25 cellular contexts compared by ENCODE assay signal in the genomic region with DNA sequence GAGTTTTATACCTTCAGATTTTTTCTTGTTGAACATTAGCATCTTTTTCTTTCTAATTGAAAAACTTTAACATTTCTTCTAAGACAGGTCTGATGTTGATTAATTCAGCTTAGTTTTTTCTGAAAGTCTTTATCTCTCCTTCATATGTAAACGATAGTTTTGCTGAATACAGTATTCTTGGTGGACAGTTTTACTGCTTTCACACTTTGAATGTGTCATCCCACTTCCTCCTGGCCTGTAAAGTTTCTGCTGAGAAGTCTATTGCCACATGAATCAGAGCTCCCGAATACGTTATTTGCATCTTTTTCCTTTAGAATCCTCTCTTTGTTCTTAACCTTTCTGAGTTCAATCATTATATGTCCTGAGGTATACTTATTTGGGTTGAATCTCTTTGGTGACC.
DNase-seq lines count a peak whose midpoint lies in the region; ATAC-seq, FAIRE-seq and TF ChIP-seq lines count a peak whose summit lies in the region.
"Had no signal": no experiment of that assay in that cellular context is flagged by ENCODE, and none has a peak within 500 bp of the region (broad histone marks: within the 10 kb centered on the region; RNA-seq: fewer than 3 reads in every experiment).

No MANE protein-coding gene starts in this region.

- no peak overlapping the region for H3K4me2 ChIP-seq in mammary epithelial cell (ENCODE audit: insufficient read depth, low read depth, low read length)
- no peak overlapping the region for H3K4me2 ChIP-seq in neural progenitor cell
- H3K4me2 ChIP-seq: A549; BLaER1 treated with 17β-estradiol and CSF1 and Interleukin-3, amounts not matched to agents 10 nM and 100 nM had no signal

- peaks cover 82% of the 10 kb centered on the region for H3K27me3 Mint-ChIP-seq in MCF 10A (ENCODE audit: insufficient read depth, unreplicated experiment)
- H3K27me3 Mint-ChIP-seq in neural progenitor cell (ENCODE audit: insufficient read depth, low read depth), result no peaks in the 10 kb centered on the region

- WGBS in mammary epithelial cell (ENCODE audit: low coverage, missing lambda C conversion rate), result 88% methylated on average over 3 of the region's 3 CpGs
- whole genome bisulfite sequencing in pancreas, 2 donors, result 61 to 74% methylated on average over 3 of the region's 3 CpGs

- H2AFZ ChIP-seq in mammary epithelial cell (ENCODE audit: low read depth, low read length), result no peak overlapping the region
- H2AFZ ChIP-seq in neural progenitor cell (replicated peaks), result no peak overlapping the region

- dilution Hi-C loops in mammary epithelial cell (cut with HindIII; ENCODE audit: low sequenced_read_pairs), result no loop called here

- H3K4me1 Mint-ChIP-seq in MCF 10A (ENCODE audit: insufficient read depth, unreplicated experiment) (no peaks in the 10 kb centered on the region), neural progenitor cell (no peaks in the 10 kb centered on the region)
- H3K4me1 Mint-ChIP-seq: CD4-positive, alpha-beta memory T cell had no signal

- intact Hi-C loops in mammary epithelial cell (cut with micrococcal nuclease) (loop anchor here (2.0 to 10.0 kb wide), 4 partner anchors 168 to 782 kb away; no protein-coding TSS in a partner anchor), MCF 10A (cut with micrococcal nuclease) (loop anchor here (2.0 kb wide), 2 partner anchors 782 to 1138 kb away; no protein-coding TSS in a partner anchor), pancreas (cut with DNase I) (no loop called here)

- ATAC-seq in pancreas, result no peak
- ATAC-seq: A549, HCT116 had no signal

- H3K27ac Mint-ChIP-seq in MCF 10A (ENCODE audit: low read depth, unreplicated experiment) (no peak overlapping the region), neural progenitor cell (no peak overlapping the region)
- H3K27ac Mint-ChIP-seq: CD4-positive, alpha-beta memory T cell had no signal

- no peak for FAIRE-seq in pancreas (lab: Jason Lieb, UNC)
- FAIRE-seq: A549, GM12891, GM18507, H1 had no signal

- H3K36me3 ChIP-seq in mammary epithelial cell (ENCODE audit: insufficient read depth, low read length) (no peaks in the 10 kb centered on the region), neural progenitor cell (no peaks in the 10 kb centered on the region), pancreas (no peaks in the 10 kb centered on the region)
- H3K36me3 ChIP-seq: BE2C; BLaER1 treated with 17β-estradiol and CSF1 and Interleukin-3, amounts not matched to agents 10 nM and 100 nM had no signal

- no peak overlapping the region for H3K27ac ChIP-seq in mammary epithelial cell (ENCODE audit: insufficient read depth, low read depth, low read length)
- no peak overlapping the region for H3K27ac ChIP-seq in neural progenitor cell
- no peak overlapping the region for H3K27ac ChIP-seq in pancreas
- H3K27ac ChIP-seq: A549; BLaER1 treated with 17β-estradiol and CSF1 and Interleukin-3, amounts not matched to agents 10 nM and 100 nM had no signal

- POLR2A ChIA-PET in MCF 10A (lab: Yijun Ruan, JAX), result interaction anchor here (0.7 kb wide), 1 partner anchor 13 kb away, joined by 3 read pairs; no protein-coding TSS in a partner anchor

- H3K4me1 ChIP-seq in mammary epithelial cell (ENCODE audit: insufficient read depth, low read length) (peaks cover 4% of the 10 kb centered on the region), neural progenitor cell (peaks cover 5% of the 10 kb centered on the region), pancreas (no peaks in the 10 kb centered on the region)
- H3K4me1 ChIP-seq: A549; BLaER1 treated with 17β-estradiol and CSF1 and Interleukin-3, amounts not matched to agents 10 nM and 100 nM had no signal

- CTCF ChIA-PET in mammary epithelial cell (lab: Charles Lee; ENCODE audit: low non-redundant PET) (interaction anchor here (0.6 kb wide), 1 partner anchor 153 kb away, joined by 5 read pairs; no protein-coding TSS in a partner anchor), MCF 10A (lab: Yijun Ruan, JAX) (interaction anchor here (0.6 to 1.7 kb wide), 11 partner anchors 10 to 1318 kb away, joined by 3 to 8 read pairs (median 4); no protein-coding TSS in a partner anchor)

- H3K9me3 ChIP-seq in mammary epithelial cell (replicated peaks; ENCODE audit: insufficient read depth, low read length), result no peaks in the 10 kb centered on the region
- H3K9me3 ChIP-seq in neural progenitor cell (ENCODE audit: low read depth), result peaks cover 5% of the 10 kb centered on the region
- no peaks in the 10 kb centered on the region for H3K9me3 ChIP-seq in pancreas
- H3K9me3 ChIP-seq: A549, BE2C had no signal

- no peaks in the 10 kb centered on the region for H4K20me1 ChIP-seq in mammary epithelial cell (ENCODE audit: insufficient read depth, low read length)
- no peaks in the 10 kb centered on the region for H4K20me1 ChIP-seq in neural progenitor cell (ENCODE audit: low read depth)
- H4K20me1 ChIP-seq: BLaER1 treated with 17β-estradiol and CSF1 and Interleukin-3, amounts not matched to agents 10 nM and 100 nM had no signal

- DNase-seq in mammary epithelial cell (peak; percentile 3), MCF 10A (ENCODE audit: unreplicated experiment) (no peak), HT1080 (ENCODE audit: low read depth) (peak; percentile 6), choroid plexus epithelial cell (ENCODE audit: low read depth) (peak; percentile 1), neural progenitor cell (ENCODE audit: low spot score) (peak; percentile 4), RKO (ENCODE audit: low spot score) (no peak), NK-92 (lab: John Stamatoyannopoulos, UW; ENCODE audit: unreplicated experiment) (no peak), pancreas (no peak)
- DNase-seq: 8988T; ACHN; AML-193; BE2C; Calu3; CD4-positive, alpha-beta memory T cell; COR-L47; DMS79; EL; GF-D8; H9 had no signal

- H3K4me3 Mint-ChIP-seq in MCF 10A (ENCODE audit: unreplicated experiment) (no peak overlapping the region), neural progenitor cell (no peak overlapping the region)
- H3K4me3 Mint-ChIP-seq: CD4-positive, alpha-beta memory T cell; H9 had no signal

- H3F3A ChIP-seq in neural progenitor cell (ENCODE audit: low read depth), result no peaks in the 10 kb centered on the region

- H3K79me2 ChIP-seq in mammary epithelial cell (ENCODE audit: insufficient read depth, low read length) (no peaks in the 10 kb centered on the region), neural progenitor cell (ENCODE audit: low read depth) (no peaks in the 10 kb centered on the region)

- no peaks in the 10 kb centered on the region for H3K9me3 Mint-ChIP-seq in MCF 10A (ENCODE audit: unreplicated experiment)
- peaks cover 14% of the 10 kb centered on the region for H3K9me3 Mint-ChIP-seq in neural progenitor cell

- no peaks in the 10 kb centered on the region for H3K36me3 Mint-ChIP-seq in MCF 10A (ENCODE audit: insufficient read depth, unreplicated experiment)
- no peaks in the 10 kb centered on the region for H3K36me3 Mint-ChIP-seq in neural progenitor cell
- H3K36me3 Mint-ChIP-seq: CD4-positive, alpha-beta memory T cell had no signal

- TF ChIP-seq CTCF in mammary epithelial cell (conservative IDR thresholded peaks at IDR 0.05 in 1 of 2, IDR thresholded peaks at IDR 0.05 in 1 of 2; ENCODE audit: extremely low read depth in 1 of 2, insufficient read depth in 1 of 2, low read depth in 1 of 2, low read length in 2 of 2), result no peak
- no peak for TF ChIP-seq CTCF in MCF 10A (IDR thresholded peaks at IDR 0.05; ENCODE audit: unreplicated experiment)
- no peak for TF ChIP-seq CTCF in choroid plexus epithelial cell (conservative IDR thresholded peaks at IDR 0.05; ENCODE audit: low read depth, low read length)
- no peak for TF ChIP-seq CTCF in neural progenitor cell (IDR thresholded peaks at IDR 0.05)
- TF ChIP-seq CTCF in pancreas (IDR thresholded peaks at IDR 0.05), result no peak

- in situ Hi-C loops in mammary epithelial cell (cut with MboI; ENCODE audit: low sequenced_read_pairs in 2 of 2), result loop anchor here (25.0 kb wide), 2 partner anchors 310 to 535 kb away; no protein-coding TSS in a partner anchor

- H3K9ac ChIP-seq in mammary epithelial cell (ENCODE audit: insufficient read depth, low read length) (no peak overlapping the region), neural progenitor cell (no peak overlapping the region)
- H3K9ac ChIP-seq: BLaER1 treated with 17β-estradiol and CSF1 and Interleukin-3, amounts not matched to agents 10 nM and 100 nM had no signal

- H3K27me3 ChIP-seq in mammary epithelial cell (ENCODE audit: insufficient read depth, low read length), result no peaks in the 10 kb centered on the region
- H3K27me3 ChIP-seq in neural progenitor cell, result no peaks in the 10 kb centered on the region
- H3K27me3 ChIP-seq in pancreas, result no peaks in the 10 kb centered on the region
- H3K27me3 ChIP-seq: BE2C; BLaER1 treated with 17β-estradiol and CSF1 and Interleukin-3, amounts not matched to agents 10 nM and 100 nM had no signal

- BruUV-seq in mammary epithelial cell (replicated peaks; lab: Mats Ljungman, UMichigan) (no TSS peak), MCF 10A (replicated peaks; lab: Mats Ljungman, UMichigan) (no TSS peak)

- H3K4me3 ChIP-seq in mammary epithelial cell (replicated peaks in 1 of 3; ENCODE audit: insufficient read depth in 1 of 3, low read depth in 2 of 3, low read length in 3 of 3), result no peak overlapping the region
- no peak overlapping the region for H3K4me3 ChIP-seq in choroid plexus epithelial cell (ENCODE audit: low read depth, low read length)
- H3K4me3 ChIP-seq in neural progenitor cell, result no peak overlapping the region
- H3K4me3 ChIP-seq in pancreas, result no peak overlapping the region
- H3K4me3 ChIP-seq: A549; BLaER1 treated with 17β-estradiol and CSF1 and Interleukin-3, amounts not matched to agents 10 nM and 100 nM had no signal

Comparison
In these comparisons a context has a peak if more than half of its experiments do, and no peak if none do; other contexts are left out.
1. DNase-seq: peak in mammary epithelial cell (single experiment), HT1080 (single experiment), choroid plexus epithelial cell (single experiment) and neural progenitor cell (single experiment); none in MCF 10A (single experiment), RKO (single experiment), NK-92 (single experiment) and pancreas (0 of 6).
2. intact Hi-C loops: an anchor here in mammary epithelial cell (2.0 to 10.0 kb wide) and MCF 10A (2.0 kb wide); none called in pancreas.